In genomic region chr7:108328174-108328651, GRCh38 we compare ENCODE assay signal across 9 cellular contexts.
DNase-seq lines count a peak whose midpoint lies in the region; ATAC-seq and TF ChIP-seq lines count a peak whose summit lies in the region.
"Had no signal": no experiment of that assay in that cellular context is flagged by ENCODE, and none has a peak within 500 bp of the region (broad histone marks: within the 10 kb centered on the region; RNA-seq: fewer than 3 reads in every experiment).

No MANE protein-coding gene starts in this region.

- H3K27me3 ChIP-seq in CD8-positive, alpha-beta memory T cell (ENCODE audit: insufficient read depth, low read length, poor library complexity, severe bottlenecking) = no peaks in the 10 kb centered on the region

- H3K4me3 Mint-ChIP-seq in WTC11 = no peak overlapping the region
- H3K4me3 Mint-ChIP-seq in CD8-positive, alpha-beta memory T cell = no peak overlapping the region

- no peak overlapping the region for H3K27ac Mint-ChIP-seq in WTC11
- H3K27ac Mint-ChIP-seq in CD8-positive, alpha-beta memory T cell = no peak overlapping the region

- no peaks in the 10 kb centered on the region for H3K36me3 ChIP-seq in CD8-positive, alpha-beta memory T cell (ENCODE audit: insufficient read depth, low read length)

- peak; percentile 69 for ATAC-seq in GM21367 (IDR thresholded peaks at IDR 0.05; ENCODE audit: unreplicated experiment)
- ATAC-seq in HG03135 (IDR thresholded peaks at IDR 0.05; ENCODE audit: unreplicated experiment) = peak; percentile 68
- ATAC-seq in WTC11 = peak; percentile 84

- no peaks in the 10 kb centered on the region for H3K27me3 Mint-ChIP-seq in WTC11 (ENCODE audit: low read depth)
- peaks cover 0 to 3% of the 10 kb centered on the region in 2 donors for H3K27me3 Mint-ChIP-seq in CD8-positive, alpha-beta memory T cell

- TF ChIP-seq CTCF in GM12864 (IDR thresholded peaks at IDR 0.05; ENCODE audit: low read depth, low read length, missing control alignments) = no peak
- TF ChIP-seq CTCF in WTC11 (IDR thresholded peaks at IDR 0.05) = no peak

- no peaks in the 10 kb centered on the region for H3K36me3 Mint-ChIP-seq in WTC11
- H3K36me3 Mint-ChIP-seq in CD8-positive, alpha-beta memory T cell = no peaks in the 10 kb centered on the region

- no peak overlapping the region for H3K27ac ChIP-seq in CD8-positive, alpha-beta memory T cell (ENCODE audit: low read depth, low read length)

- no peaks in the 10 kb centered on the region for H3K4me1 ChIP-seq in CD8-positive, alpha-beta memory T cell (ENCODE audit: insufficient read depth, low read length)

- H3K9me3 ChIP-seq in CD8-positive, alpha-beta memory T cell (ENCODE audit: low read length) = no peaks in the 10 kb centered on the region
- H3K9me3 ChIP-seq: Caco-2 had no signal

- POLR2A ChIA-PET in WTC11 (lab: Charles Lee) = no interaction called here
- POLR2A ChIA-PET in CD8-positive, alpha-beta memory T cell (lab: Charles Lee) = no interaction called here

- H3K4me1 Mint-ChIP-seq in WTC11 = peaks cover 61% of the 10 kb centered on the region
- H3K4me1 Mint-ChIP-seq in CD8-positive, alpha-beta memory T cell = peaks cover 0 to 4% (median 0%) of the 10 kb centered on the region in 3 donors

- no peaks in the 10 kb centered on the region for H3K9me3 Mint-ChIP-seq in WTC11
- H3K9me3 Mint-ChIP-seq in CD8-positive, alpha-beta memory T cell = no peaks in the 10 kb centered on the region

- DNase-seq in GM12864 (ENCODE audit: low read depth) (peak; percentile 25), WTC11 (ENCODE audit: low spot score) (no peak), cerebellar cortex (ENCODE audit: low spot score) (no peak), NCI-H345 treated with DMSO at 0.1 percent for 48 hours (lab: John Stamatoyannopoulos, UW; ENCODE audit: unreplicated experiment) (no peak), AG20443 (ENCODE audit: low spot score) (no peak)
- DNase-seq in CD8-positive, alpha-beta memory T cell = no peak
- DNase-seq: Caco-2 had no signal

- H3K4me3 ChIP-seq in GM12864 (ENCODE audit: low read depth, low read length) = no peak overlapping the region
- H3K4me3 ChIP-seq in CD8-positive, alpha-beta memory T cell (ENCODE audit: low read length) = no peak overlapping the region

- CTCF ChIA-PET in WTC11 (lab: Charles Lee) = interaction anchor here (1.1 kb wide), 1 partner anchor 124 kb away, joined by 3 read pairs; no protein-coding TSS in a partner anchor
- CTCF ChIA-PET in CD8-positive, alpha-beta memory T cell (lab: Charles Lee) = no interaction called here

TF ChIP-seq in WTC11, 78 proteins besides CTCF, POLR2A, EP300 and RAD21:
- TF ChIP-seq ZNF671 (CRISPR knock-in tag; IDR thresholded peaks at IDR 0.05) (no peak), OVOL2 (CRISPR knock-in tag; IDR thresholded peaks at IDR 0.05; ENCODE audit: borderline replicate concordance) (no peak)
